1 cellular context compared by ENCODE assay signal in genomic region chr20:23584434-23585199, GRCh38.
TF ChIP-seq lines count a peak whose summit lies in the region.

No MANE protein-coding gene starts in this region.

TF ChIP-seq in HepG2, 621 proteins besides CTCF, POLR2A, EP300 and RAD21:
- no peak for TF ChIP-seq SNAI1 (CRISPR knock-in tag; IDR thresholded peaks at IDR 0.05; ENCODE audit: borderline replicate concordance)
- TF ChIP-seq MTA3 (CRISPR knock-in tag; IDR thresholded peaks at IDR 0.05) = no peak
- TF ChIP-seq SATB2 (CRISPR knock-in tag; IDR thresholded peaks at IDR 0.05) = no peak
- no peak for TF ChIP-seq FOXO1 (CRISPR knock-in tag; IDR thresholded peaks at IDR 0.05)
- TF ChIP-seq ZNF34 (CRISPR knock-in tag; IDR thresholded peaks at IDR 0.05; ENCODE audit: borderline replicate concordance) = no peak
- TF ChIP-seq SAFB2 (CRISPR knock-in tag; IDR thresholded peaks at IDR 0.05; ENCODE audit: borderline replicate concordance, low read depth) = no peak
- TF ChIP-seq ZNF574 (CRISPR knock-in tag; IDR thresholded peaks at IDR 0.05) = no peak
- no peak for TF ChIP-seq ZNF484 (CRISPR knock-in tag; IDR thresholded peaks at IDR 0.05; ENCODE audit: borderline replicate concordance, low read depth)
- TF ChIP-seq, protein P1, sequence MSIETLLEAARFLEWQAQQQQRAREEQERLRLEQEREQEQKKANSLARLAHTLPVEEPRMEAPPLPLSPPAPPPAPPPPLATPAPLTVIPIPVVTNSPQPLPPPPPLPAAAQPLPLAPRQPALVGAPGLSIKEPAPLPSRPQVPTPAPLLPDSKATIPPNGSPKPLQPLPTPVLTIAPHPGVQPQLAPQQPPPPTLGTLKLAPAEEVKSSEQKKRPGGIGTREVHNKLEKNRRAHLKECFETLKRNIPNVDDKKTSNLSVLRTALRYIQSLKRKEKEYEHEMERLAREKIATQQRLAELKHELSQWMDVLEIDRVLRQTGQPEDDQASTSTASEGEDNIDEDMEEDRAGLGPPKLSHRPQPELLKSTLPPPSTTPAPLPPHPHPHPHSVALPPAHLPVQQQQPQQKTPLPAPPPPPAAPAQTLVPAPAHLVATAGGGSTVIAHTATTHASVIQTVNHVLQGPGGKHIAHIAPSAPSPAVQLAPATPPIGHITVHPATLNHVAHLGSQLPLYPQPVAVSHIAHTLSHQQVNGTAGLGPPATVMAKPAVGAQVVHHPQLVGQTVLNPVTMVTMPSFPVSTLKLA (IDR thresholded peaks at IDR 0.05) = no peak
- TF ChIP-seq TCF7L2 (IDR thresholded peaks at IDR 0.05; ENCODE audit: low read depth, low read length) = no peak
